8 cellular contexts compared by ENCODE assay signal in genomic region chr18:42028232-42028832, GRCh38.
A peak's percentile ranks its signal among the peaks of the same experiment; 100 is the strongest.
DNase-seq lines count a peak whose midpoint lies in the region; ATAC-seq and TF ChIP-seq lines count a peak whose summit lies in the region.

No MANE protein-coding gene starts in this region.

- H3K4me3 ChIP-seq in SJCRH30 (no peak overlapping the region), mesendoderm (ENCODE audit: low read length) (no peak overlapping the region)

- H3K27me3 Mint-ChIP-seq in chondrocyte (ENCODE audit: low read depth) = no peaks in the 10 kb centered on the region

- H3K56ac ChIP-seq in mesendoderm (ENCODE audit: low read length) = no peak overlapping the region

- no peak overlapping the region for H2BK15ac ChIP-seq in mesendoderm (replicated peaks; ENCODE audit: low read depth)

- ATAC-seq in stimulated activated effector memory CD8-positive, alpha-beta T cell treated with anti-CD3 and anti-CD28 coated beads, Interleukin-12 subunit alpha, Interleukin-12 subunit beta, amount 100 ng/mL, for 72 hours = no peak

- no peaks in the 10 kb centered on the region for H3K4me1 Mint-ChIP-seq in chondrocyte (ENCODE audit: low read depth)
- peaks cover 24% of the 10 kb centered on the region for H3K4me1 Mint-ChIP-seq in stimulated activated effector memory CD8-positive, alpha-beta T cell treated with anti-CD3 and anti-CD28 coated beads, Interleukin-12 subunit alpha, Interleukin-12 subunit beta, amount 100 ng/mL, for 72 hours

- H3K4ac ChIP-seq in mesendoderm (ENCODE audit: low read depth, low read length) = no peak overlapping the region

- WGBS in mesendoderm (ENCODE audit: extremely low coverage, insufficient coverage, low lambda C conversion rate) = no CpG with 5 or more reads among the region's 6 CpGs

- H3K4me2 ChIP-seq in mesendoderm (ENCODE audit: low read length) = no peak overlapping the region

- H2AK5ac ChIP-seq in mesendoderm (ENCODE audit: low read length) = no peak overlapping the region

- H3K79me2 ChIP-seq in mesendoderm (ENCODE audit: control insufficient read depth, insufficient read depth, low read length) = no peaks in the 10 kb centered on the region

- peak; percentile 88 for TF ChIP-seq CTCF in chondrocyte (IDR thresholded peaks at IDR 0.05)

- H3K9me3 ChIP-seq in SJCRH30 (replicated peaks) = no peaks in the 10 kb centered on the region

- H3K4me1 ChIP-seq in SJCRH30 = no peaks in the 10 kb centered on the region
- no peaks in the 10 kb centered on the region for H3K4me1 ChIP-seq in mesendoderm (ENCODE audit: control insufficient read depth, low read depth, low read length)

- H3K36me3 ChIP-seq in SJCRH30 = no peaks in the 10 kb centered on the region
- H3K36me3 ChIP-seq in mesendoderm (ENCODE audit: control insufficient read depth, insufficient read depth, low read length) = no peaks in the 10 kb centered on the region

- no peak overlapping the region for H3K18ac ChIP-seq in mesendoderm (ENCODE audit: low read length)

- no peak overlapping the region for H3K4me3 Mint-ChIP-seq in chondrocyte (ENCODE audit: unreplicated experiment)
- H3K4me3 Mint-ChIP-seq in stimulated activated effector memory CD8-positive, alpha-beta T cell treated with anti-CD3 and anti-CD28 coated beads, Interleukin-12 subunit alpha, Interleukin-12 subunit beta, amount 100 ng/mL, for 72 hours = no peak overlapping the region

- DNase-seq in CMK (ENCODE audit: low read depth) = peak; percentile 11
- DNase-seq in H4 (ENCODE audit: low spot score) = peak; percentile 19
- peak; percentile 2 to 35 for DNase-seq in SJCRH30
- no peak for DNase-seq in chondrocyte (ENCODE audit: low spot score)
- DNase-seq in mesendoderm = peak; percentile 18
- DNase-seq in stimulated activated effector memory CD8-positive, alpha-beta T cell treated with anti-CD3 and anti-CD28 coated beads, Interleukin-12 subunit alpha, Interleukin-12 subunit beta, amount 100 ng/mL, for 72 hours (ENCODE audit: low spot score in 2 of 2) = no peak
- no peak for DNase-seq in GDM1 (lab: John Stamatoyannopoulos, UW)
- DNase-seq in cerebellar nuclear complex (lab: John Stamatoyannopoulos, UW) = no peak

- no peak overlapping the region for H4K8ac ChIP-seq in mesendoderm (ENCODE audit: low read depth, low read length)

- no peak overlapping the region for H3K27ac Mint-ChIP-seq in chondrocyte (ENCODE audit: unreplicated experiment)
- H3K27ac Mint-ChIP-seq in stimulated activated effector memory CD8-positive, alpha-beta T cell treated with anti-CD3 and anti-CD28 coated beads, Interleukin-12 subunit alpha, Interleukin-12 subunit beta, amount 100 ng/mL, for 72 hours = no peak overlapping the region

- no peak overlapping the region for H2BK120ac ChIP-seq in mesendoderm (ENCODE audit: low read depth, low read length)

- no peaks in the 10 kb centered on the region for H3K9me3 Mint-ChIP-seq in chondrocyte (ENCODE audit: low read depth)
- H3K9me3 Mint-ChIP-seq in stimulated activated effector memory CD8-positive, alpha-beta T cell treated with anti-CD3 and anti-CD28 coated beads, Interleukin-12 subunit alpha, Interleukin-12 subunit beta, amount 100 ng/mL, for 72 hours = no peaks in the 10 kb centered on the region

- no peak overlapping the region for H3K23ac ChIP-seq in mesendoderm (ENCODE audit: low read length)

- H2BK5ac ChIP-seq in mesendoderm (ENCODE audit: low read length) = no peak overlapping the region

- no peaks in the 10 kb centered on the region for H3K79me1 ChIP-seq in mesendoderm (ENCODE audit: low read length)

- H3K9ac ChIP-seq in mesendoderm (ENCODE audit: low read length) = no peak overlapping the region

- peaks cover 7% of the 10 kb centered on the region for H3K36me3 Mint-ChIP-seq in chondrocyte (ENCODE audit: low read depth)
- peaks cover 69% of the 10 kb centered on the region for H3K36me3 Mint-ChIP-seq in stimulated activated effector memory CD8-positive, alpha-beta T cell treated with anti-CD3 and anti-CD28 coated beads, Interleukin-12 subunit alpha, Interleukin-12 subunit beta, amount 100 ng/mL, for 72 hours

- H3K27me3 ChIP-seq in SJCRH30 = no peaks in the 10 kb centered on the region
- no peaks in the 10 kb centered on the region for H3K27me3 ChIP-seq in mesendoderm (ENCODE audit: insufficient read depth, low read length, poor library complexity)

- H4K5ac ChIP-seq in mesendoderm (ENCODE audit: low read length) = no peak overlapping the region

- no peak overlapping the region for H3K27ac ChIP-seq in SJCRH30
- H3K27ac ChIP-seq in mesendoderm (ENCODE audit: low read depth, low read length) = no peak overlapping the region

Comparison
In these comparisons a context has a peak if more than half of its experiments do, and no peak if none do; other contexts are left out.
1. DNase-seq: peak in CMK (single experiment), H4 (single experiment), SJCRH30 (2 of 2) and mesendoderm (single experiment); none in chondrocyte (single experiment), stimulated activated effector memory CD8-positive, alpha-beta T cell treated with anti-CD3 and anti-CD28 coated beads, Interleukin-12 subunit alpha, Interleukin-12 subunit beta, amount 100 ng/mL, for 72 hours (0 of 2), GDM1 (single experiment) and cerebellar nuclear complex (0 of 2).